In the genomic region with DNA sequence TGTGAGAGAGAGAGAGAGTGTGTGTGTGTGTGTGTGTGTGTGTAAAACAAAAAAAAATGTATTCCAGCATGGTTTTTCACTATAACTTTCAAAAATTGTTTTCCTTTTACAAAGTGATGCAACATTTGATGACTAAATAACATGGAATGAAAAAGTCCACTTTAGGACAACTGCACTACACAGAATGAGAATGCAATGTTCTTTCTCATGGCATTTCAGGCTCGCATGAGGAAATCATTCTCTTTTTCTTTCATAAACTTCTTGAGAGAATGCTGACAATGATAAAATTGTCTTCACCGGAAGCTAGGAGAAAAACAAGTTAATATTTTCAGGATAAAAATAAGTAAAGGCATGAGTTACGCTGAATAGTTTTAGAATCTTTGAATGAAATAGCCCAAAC, we compare ENCODE assay signal across 12 cellular contexts. TPM values are rescaled to one million over a fixed set of nuclear protein-coding genes. Genes with fewer than 3 reads are reported as not detected.
A peak's percentile ranks its signal among the peaks of the same experiment; 100 is the strongest.
DNase-seq lines count a peak whose midpoint lies in the region; ATAC-seq and TF ChIP-seq lines count a peak whose summit lies in the region.
"Had no signal": no experiment of that assay in that cellular context is flagged by ENCODE, and none has a peak within 500 bp of the region (broad histone marks: within the 10 kb centered on the region; RNA-seq: fewer than 3 reads in every experiment).

No MANE protein-coding gene starts in this region.

- no peaks in the 10 kb centered on the region for H3K36me3 Mint-ChIP-seq in chondrocyte (ENCODE audit: low read depth)
- H3K36me3 Mint-ChIP-seq in activated T-helper 17 cell treated with anti-CD3 and anti-CD28 coated beads, Interleukin-2, amount 50 U/mL, for 72 hours (ENCODE audit: low read depth), result no peaks in the 10 kb centered on the region

- peak overlapping the region; percentile 96 for H3K27ac Mint-ChIP-seq in chondrocyte (ENCODE audit: unreplicated experiment)
- no peak overlapping the region for H3K27ac Mint-ChIP-seq in activated T-helper 17 cell treated with anti-CD3 and anti-CD28 coated beads, Interleukin-2, amount 50 U/mL, for 72 hours

- no peak overlapping the region for H3K23ac ChIP-seq in mesendoderm (ENCODE audit: low read length)

- no peak overlapping the region for H3K4ac ChIP-seq in mesendoderm (ENCODE audit: low read depth, low read length)

- WGBS in mesendoderm (ENCODE audit: extremely low coverage, insufficient coverage, low lambda C conversion rate), result no CpG with 5 or more reads among the region's 3 CpGs

- H3K9ac ChIP-seq in mesendoderm (ENCODE audit: low read length), result no peak overlapping the region

- H2BK5ac ChIP-seq in mesendoderm (ENCODE audit: low read length), result no peak overlapping the region

- H3K27me3 ChIP-seq in kidney epithelial cell (ENCODE audit: control insufficient read depth, insufficient read depth, low read length) (no peaks in the 10 kb centered on the region), thoracic aorta (replicated peaks; ENCODE audit: insufficient read depth) (no peaks in the 10 kb centered on the region), mesendoderm (ENCODE audit: insufficient read depth, low read length, poor library complexity) (no peaks in the 10 kb centered on the region)

- H3K9me3 Mint-ChIP-seq in chondrocyte (ENCODE audit: low read depth), result peaks cover 2% of the 10 kb centered on the region
- H3K9me3 Mint-ChIP-seq in activated T-helper 17 cell treated with anti-CD3 and anti-CD28 coated beads, Interleukin-2, amount 50 U/mL, for 72 hours, result no peaks in the 10 kb centered on the region

- ATAC-seq in thoracic aorta (ENCODE audit: insufficient number of reproducible peaks, low FRiP score, low read depth) (peak; percentile 82), left colon (no peak)
- ATAC-seq in activated T-helper 17 cell treated with anti-CD3 and anti-CD28 coated beads, Interleukin-2, amount 50 U/mL, for 72 hours (replicated peaks), result no peak

- H3K27ac ChIP-seq in thoracic aorta (peak overlapping the region; percentile 13 to 70), mesendoderm (ENCODE audit: low read depth, low read length) (no peak overlapping the region)

- H3K79me1 ChIP-seq in mesendoderm (ENCODE audit: low read length), result no peaks in the 10 kb centered on the region

- TF ChIP-seq CTCF in chondrocyte (IDR thresholded peaks at IDR 0.05) (no peak), kidney epithelial cell (IDR thresholded peaks at IDR 0.05; ENCODE audit: insufficient read depth, low read length, poor library complexity, severe bottlenecking) (no peak), thoracic aorta (IDR thresholded peaks at IDR 0.05) (no peak)

- no peak overlapping the region for H4K8ac ChIP-seq in mesendoderm (ENCODE audit: low read depth, low read length)

- no peak overlapping the region for H3K18ac ChIP-seq in mesendoderm (ENCODE audit: low read length)

- H3K4me3 ChIP-seq in kidney epithelial cell (ENCODE audit: low read depth, low read length), result no peak overlapping the region
- no peak overlapping the region for H3K4me3 ChIP-seq in thoracic aorta
- no peak overlapping the region for H3K4me3 ChIP-seq in mesendoderm (ENCODE audit: low read length)

- peak; percentile 65 for DNase-seq in HS-27A (ENCODE audit: low read depth)
- no peak for DNase-seq in chondrocyte (ENCODE audit: low spot score)
- DNase-seq in kidney epithelial cell (ENCODE audit: low read depth), result peak; percentile 69
- no peak for DNase-seq in thoracic aorta (ENCODE audit: low spot score)
- DNase-seq in left colon, result no peak
- no peak for DNase-seq in DMS 273 (lab: John Stamatoyannopoulos, UW; ENCODE audit: unreplicated experiment)
- DNase-seq in mesendoderm, result no peak
- DNase-seq: activated effector memory CD4-positive, alpha-beta T cell treated with Interleukin-2 at 50 U/mL for 16 hours; NCI-H2171 treated with DMSO at 0.1 percent for 48 hours; posterior cingulate gyrus; T-helper 9 cell had no signal

- intact Hi-C loops in left colon (cut with DNase I, micrococcal nuclease), result no loop called here

- H3K9me3 ChIP-seq in thoracic aorta, result no peaks in the 10 kb centered on the region

- no peak overlapping the region for H2AK5ac ChIP-seq in mesendoderm (ENCODE audit: low read length)

- H3K4me1 ChIP-seq in thoracic aorta (ENCODE audit: control insufficient read depth in 1 of 2, low read depth in 2 of 2) (peaks cover 37 to 62% of the 10 kb centered on the region in 2 donors), mesendoderm (ENCODE audit: control insufficient read depth, low read depth, low read length) (peaks cover 4% of the 10 kb centered on the region)

- H3K4me2 ChIP-seq in mesendoderm (ENCODE audit: low read length), result no peak overlapping the region

- peaks cover 58% of the 10 kb centered on the region for H3K4me1 Mint-ChIP-seq in chondrocyte (ENCODE audit: low read depth)
- H3K4me1 Mint-ChIP-seq in activated T-helper 17 cell treated with anti-CD3 and anti-CD28 coated beads, Interleukin-2, amount 50 U/mL, for 72 hours, result no peaks in the 10 kb centered on the region

- H3K79me2 ChIP-seq in mesendoderm (ENCODE audit: control insufficient read depth, insufficient read depth, low read length), result no peaks in the 10 kb centered on the region

- H3K27me3 Mint-ChIP-seq in chondrocyte (ENCODE audit: low read depth), result no peaks in the 10 kb centered on the region
- H3K27me3 Mint-ChIP-seq in activated T-helper 17 cell treated with anti-CD3 and anti-CD28 coated beads, Interleukin-2, amount 50 U/mL, for 72 hours, result peaks cover 30% of the 10 kb centered on the region

- no peak overlapping the region for H4K5ac ChIP-seq in mesendoderm (ENCODE audit: low read length)

- H2BK120ac ChIP-seq in mesendoderm (ENCODE audit: low read depth, low read length), result no peak overlapping the region

- peak overlapping the region; percentile 28 for H3K4me3 Mint-ChIP-seq in chondrocyte (ENCODE audit: unreplicated experiment)
- no peak overlapping the region for H3K4me3 Mint-ChIP-seq in activated T-helper 17 cell treated with anti-CD3 and anti-CD28 coated beads, Interleukin-2, amount 50 U/mL, for 72 hours

- no peak overlapping the region for H2BK15ac ChIP-seq in mesendoderm (replicated peaks; ENCODE audit: low read depth)

- no peak overlapping the region for H3K56ac ChIP-seq in mesendoderm (ENCODE audit: low read length)

- no peaks in the 10 kb centered on the region for H3K36me3 ChIP-seq in kidney epithelial cell (ENCODE audit: control insufficient read depth, insufficient read depth, low read length)
- H3K36me3 ChIP-seq in thoracic aorta, result no peaks in the 10 kb centered on the region
- no peaks in the 10 kb centered on the region for H3K36me3 ChIP-seq in mesendoderm (ENCODE audit: control insufficient read depth, insufficient read depth, low read length)

RNA-seq across cellular contexts. Expression of gene SLC16A12, which starts 53.7 kb away (rescaled TPM):
- total RNA-seq in chondrocyte (2.6 to 5.2 TPM (median 2.8 TPM) in 3 replicates), kidney epithelial cell (0.75 and 0.96 TPM in 2 replicates), thoracic aorta (1 to 10 TPM; 1.2 to 1.5 TPM), left colon (under 1 TPM; 0.34 to 0.78 TPM)
- polyA plus RNA-seq in mesendoderm (2013, experiment 1 of 2), result 0.56 TPM
- polyA plus RNA-seq in mesendoderm (2013, experiment 2 of 2), result 0.53 TPM
- not detected for total RNA-seq in activated T-helper 17 cell treated with anti-CD3 and anti-CD28 coated beads, Interleukin-2, amount 50 U/mL, for 72 hours

Comparison
In these comparisons a context has a peak if more than half of its experiments do, and no peak if none do; other contexts are left out.
1. DNase-seq: peak in HS-27A (single experiment) and kidney epithelial cell (single experiment); none in chondrocyte (single experiment), thoracic aorta (single experiment), left colon (0 of 2), DMS 273 (single experiment) and mesendoderm (single experiment).